ENCODE assay signal across 16 cellular contexts in genomic region chr18:29062921-29063320, GRCh38.
"Had no signal": no experiment of that assay in that cellular context is flagged by ENCODE, and none has a peak within 500 bp of the region (broad histone marks: within the 10 kb centered on the region; RNA-seq: fewer than 3 reads in every experiment).

No MANE protein-coding gene starts in this region.

- H3K36me3 Mint-ChIP-seq: immature natural killer cell, naive B cell had no signal

- H3K4me1 ChIP-seq: colonic mucosa, left ventricle myocardium inferior had no signal

- H3K4me1 Mint-ChIP-seq: immature natural killer cell, naive B cell had no signal

- H3K4me3 Mint-ChIP-seq: immature natural killer cell, naive B cell, nephron had no signal

- H3K27ac ChIP-seq: colonic mucosa, left ventricle myocardium inferior had no signal

- H3K27me3 Mint-ChIP-seq: naive B cell had no signal

- H3K27me3 ChIP-seq: colonic mucosa had no signal

- DNase-seq: colonic mucosa; dermis blood vessel endothelial cell; foreskin fibroblast; immature natural killer cell; kidney; left cardiac atrium; left ventricle myocardium inferior; mesenchymal stem cell; naive B cell; posterior cingulate gyrus; right cardiac atrium; small intestine; stimulated activated CD4-positive, alpha-beta T cell treated with anti-CD3 and anti-CD28 coated beads, Interleukin-2, amount 100 ng/mL, for 48 hours; stimulated activated naive CD4-positive, alpha-beta T cell treated with Interleukin-2 at 50 U/mL for 16 hours had no signal

- H3K4me3 ChIP-seq: colonic mucosa, left ventricle myocardium inferior, lung had no signal

- H3K9me3 Mint-ChIP-seq: nephron had no signal

- ATAC-seq: left cardiac atrium, right cardiac atrium had no signal

- H3K9me3 ChIP-seq: left ventricle myocardium inferior had no signal

- H3K36me3 ChIP-seq: colonic mucosa, left ventricle myocardium inferior had no signal

- H3K27ac Mint-ChIP-seq: immature natural killer cell, naive B cell had no signal
